ENCODE assay signal across 9 cellular contexts in the genomic region with DNA sequence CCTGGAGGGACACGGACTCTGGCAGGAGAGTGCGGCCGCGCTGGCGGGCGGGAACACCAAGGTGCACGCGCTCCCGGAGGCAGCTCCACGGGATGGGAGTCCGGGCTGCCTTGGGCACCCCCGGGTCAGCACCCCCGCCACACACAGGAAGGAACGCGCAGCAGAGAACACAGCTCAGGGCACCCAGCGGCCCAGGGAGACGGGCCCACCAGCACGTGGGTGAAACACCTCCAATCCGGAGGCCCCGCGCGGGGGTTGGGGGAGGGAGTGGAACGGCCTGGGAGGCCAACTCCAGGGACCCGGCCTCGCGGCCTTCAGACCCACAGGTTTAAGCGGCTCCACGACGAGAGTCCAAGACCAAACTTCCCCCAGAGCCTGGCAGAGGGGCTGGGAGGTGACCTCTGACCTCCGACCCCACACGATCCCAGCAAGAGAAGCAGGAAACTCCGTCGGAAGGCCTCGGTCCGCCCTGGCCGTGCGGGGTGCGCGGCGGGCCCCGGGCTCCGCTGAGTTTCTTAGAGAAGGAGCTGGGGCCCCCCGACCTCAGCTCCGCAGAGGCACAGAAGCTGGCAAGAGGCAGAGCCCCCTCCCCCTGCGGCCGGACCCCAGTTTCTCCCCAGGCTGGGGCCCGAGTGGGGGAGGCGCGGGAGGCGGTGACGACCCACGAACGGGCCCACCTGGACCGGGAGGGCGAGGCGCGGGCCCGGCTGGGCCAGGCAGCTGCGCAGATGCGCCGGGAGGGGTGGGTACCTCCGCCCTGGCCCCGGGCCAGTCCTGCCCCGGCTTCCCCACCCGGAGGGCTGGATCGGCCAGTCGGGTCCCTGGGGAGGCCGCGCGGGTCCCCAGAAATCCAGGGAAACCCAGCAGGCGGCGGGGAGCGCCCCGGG. TPM values are rescaled to one million over a fixed set of nuclear protein-coding genes. Genes with fewer than 3 reads are reported as not detected.
DNase-seq lines count a peak whose midpoint lies in the region; ATAC-seq and TF ChIP-seq lines count a peak whose summit lies in the region.
"Had no signal": no experiment of that assay in that cellular context is flagged by ENCODE, and none has a peak within 500 bp of the region (broad histone marks: within the 10 kb centered on the region; RNA-seq: fewer than 3 reads in every experiment).

No MANE protein-coding gene starts in this region.

- peak overlapping the region; percentile 71 for H3K4me3 Mint-ChIP-seq in activated B cell treated with CpG ODN at 0.5 μM for 24 hours
- peak overlapping the region; percentile 75 for H3K4me3 Mint-ChIP-seq in central memory CD8-positive, alpha-beta T cell

- H3K4me1 Mint-ChIP-seq in activated B cell treated with CpG ODN at 0.5 μM for 24 hours = peaks cover 3% of the 10 kb centered on the region
- H3K4me1 Mint-ChIP-seq in central memory CD8-positive, alpha-beta T cell = peaks cover 40% of the 10 kb centered on the region

- ATAC-seq in activated B cell treated with CpG ODN at 0.5 μM for 24 hours (ENCODE audit: low read depth) = peak; percentile 65
- ATAC-seq in central memory CD8-positive, alpha-beta T cell (replicated peaks; ENCODE audit: extremely low read depth, poor library complexity, severe bottlenecking) = peak; percentile 60

- POLR2A ChIA-PET in activated B cell treated with CpG ODN at 0.5 μM for 24 hours (lab: Charles Lee) = no interaction called here

- peaks cover 33% of the 10 kb centered on the region for H3K27me3 Mint-ChIP-seq in activated B cell treated with CpG ODN at 0.5 μM for 24 hours
- no peaks in the 10 kb centered on the region for H3K27me3 Mint-ChIP-seq in central memory CD8-positive, alpha-beta T cell

- H3K27ac Mint-ChIP-seq in activated B cell treated with CpG ODN at 0.5 μM for 24 hours = no peak overlapping the region
- H3K27ac Mint-ChIP-seq in central memory CD8-positive, alpha-beta T cell (ENCODE audit: low read depth) = peak overlapping the region; percentile 29

- no peaks in the 10 kb centered on the region for H3K36me3 Mint-ChIP-seq in activated B cell treated with CpG ODN at 0.5 μM for 24 hours (ENCODE audit: low read depth)
- peaks cover 4% of the 10 kb centered on the region for H3K36me3 Mint-ChIP-seq in central memory CD8-positive, alpha-beta T cell (ENCODE audit: insufficient read depth)

- DNase-seq in NCI-H146 (lab: John Stamatoyannopoulos, UW) (peak; percentile 14), NCI-H146 treated with DMSO at 0.1 percent for 48 hours (lab: John Stamatoyannopoulos, UW; ENCODE audit: unreplicated experiment) (no peak), activated B cell treated with CpG ODN at 0.5 μM for 24 hours (no peak), kidney glomerular epithelial cell (lab: John Stamatoyannopoulos, UW) (peak; percentile 37), posterior cingulate gyrus (no peak), NCI-H2227 (lab: John Stamatoyannopoulos, UW; ENCODE audit: unreplicated experiment) (no peak)
- peak in 1 of 2 donors; percentile 45 for DNase-seq in central memory CD8-positive, alpha-beta T cell (ENCODE audit: low spot score in 2 of 2)
- DNase-seq in stimulated activated CD4-positive, alpha-beta T cell treated with anti-CD3 and anti-CD28 coated beads, Interleukin-2, amount 100 ng/mL, for 24 hours = peak; percentile 67 to 72
- DNase-seq: DND-41 had no signal

- CTCF ChIA-PET in activated B cell treated with CpG ODN at 0.5 μM for 24 hours (lab: Charles Lee) = interaction anchor here (1.4 kb wide), 1 partner anchor 29 kb away, joined by 3 read pairs; no protein-coding TSS in a partner anchor

- intact Hi-C loops in activated B cell treated with CpG ODN at 0.5 μM for 24 hours (cut with micrococcal nuclease) (loop anchor here (2.0 kb wide), 1 partner anchor 15 kb away; no protein-coding TSS in a partner anchor), posterior cingulate gyrus (cut with DNase I) (no loop called here)

- no peaks in the 10 kb centered on the region for H3K9me3 Mint-ChIP-seq in activated B cell treated with CpG ODN at 0.5 μM for 24 hours
- no peaks in the 10 kb centered on the region for H3K9me3 Mint-ChIP-seq in central memory CD8-positive, alpha-beta T cell

- no peak for TF ChIP-seq CTCF in activated B cell treated with CpG ODN at 0.5 μM for 24 hours (IDR thresholded peaks at IDR 0.05)

RNA-seq across cellular contexts. Expression of a gene that starts 0.9 kb away (rescaled TPM):
- total RNA-seq in activated B cell treated with CpG ODN at 0.5 μM for 24 hours = 1.5 and 1.6 TPM in 2 replicates

RNA-seq across cellular contexts. Expression of a gene that starts 24.4 kb away (rescaled TPM):
- 23.3 and 23.4 TPM in 2 replicates for total RNA-seq in activated B cell treated with CpG ODN at 0.5 μM for 24 hours

Comparison
In these comparisons a context has a peak if more than half of its experiments do, and no peak if none do; other contexts are left out.
1. DNase-seq: peak in NCI-H146 (single experiment), kidney glomerular epithelial cell (single experiment) and stimulated activated CD4-positive, alpha-beta T cell treated with anti-CD3 and anti-CD28 coated beads, Interleukin-2, amount 100 ng/mL, for 24 hours (2 of 2); none in NCI-H146 treated with DMSO at 0.1 percent for 48 hours (single experiment), activated B cell treated with CpG ODN at 0.5 μM for 24 hours (single experiment), posterior cingulate gyrus (0 of 10) and NCI-H2227 (single experiment).